1 cellular context compared by ENCODE assay signal in genomic region chr13:110912651-110913051, GRCh38.
TF ChIP-seq lines count a peak whose summit lies in the region.

No MANE protein-coding gene starts in this region.

TF ChIP-seq in H1, 55 proteins besides CTCF, POLR2A, EP300 and RAD21 (continued from another document):
- TF ChIP-seq CHD7 (IDR thresholded peaks at IDR 0.05; ENCODE audit: insufficient replicate concordance, low read length) (no peak), GABPA (IDR thresholded peaks at IDR 0.05; ENCODE audit: borderline replicate concordance, insufficient read depth, low read length) (no peak), ASH2L (IDR thresholded peaks at IDR 0.05; ENCODE audit: low read length) (no peak), TEAD4 (IDR thresholded peaks at IDR 0.05; ENCODE audit: low read depth, low read length) (no peak), SP1 (IDR thresholded peaks at IDR 0.05; ENCODE audit: low read depth, low read length) (no peak), TBP (IDR thresholded peaks at IDR 0.05; ENCODE audit: low read depth, low read length) (no peak), JUND (IDR thresholded peaks at IDR 0.05; ENCODE audit: low read length) (no peak), CHD1 (IDR thresholded peaks at IDR 0.05; ENCODE audit: low read depth, low read length) (no peak), NRF1 (IDR thresholded peaks at IDR 0.05; ENCODE audit: low read depth, low read length) (no peak), EGR1 (IDR thresholded peaks at IDR 0.05; ENCODE audit: borderline replicate concordance, low read depth, low read length) (no peak), CEBPB (IDR thresholded peaks at IDR 0.05; ENCODE audit: low read depth, low read length) (no peak), CBX5 (IDR thresholded peaks at IDR 0.05; ENCODE audit: low read depth, low read length) (no peak), E2F6 (IDR thresholded peaks at IDR 0.05) (no peak), RNF2 (IDR thresholded peaks at IDR 0.05; ENCODE audit: borderline replicate concordance, low read depth, low read length, missing control alignments, poor library complexity, severe bottlenecking) (no peak)
